In genomic region chr7:130937016-130937415, GRCh38 we compare ENCODE assay signal across 15 cellular contexts.
DNase-seq lines count a peak whose midpoint lies in the region; ATAC-seq and TF ChIP-seq lines count a peak whose summit lies in the region.
"Had no signal": no experiment of that assay in that cellular context is flagged by ENCODE, and none has a peak within 500 bp of the region (broad histone marks: within the 10 kb centered on the region; RNA-seq: fewer than 3 reads in every experiment).

No MANE protein-coding gene starts in this region.

- in situ Hi-C loops in Panc1 (cut with HindIII; ENCODE audit: low pct_unique_long_range_greater_than_20kb, low sequenced_read_pairs), result no loop called here
- in situ Hi-C loops in GM13976 (cut with MboI; ENCODE audit: low sequenced_read_pairs, unreplicated experiment), result no loop called here

- no peaks in the 10 kb centered on the region for H3K27me3 Mint-ChIP-seq in activated T-cell treated with anti-CD3 and anti-CD28 coated beads, Interleukin-2, amount 50 U/mL, for 24 hours

- peaks cover 98% of the 10 kb centered on the region for H3K36me3 Mint-ChIP-seq in activated T-cell treated with anti-CD3 and anti-CD28 coated beads, Interleukin-2, amount 50 U/mL, for 24 hours (ENCODE audit: low read depth)
- H3K36me3 Mint-ChIP-seq in stimulated activated effector memory CD8-positive, alpha-beta T cell treated with anti-CD3 and anti-CD28 coated beads, Interleukin-12 subunit alpha, Interleukin-12 subunit beta, amount 100 ng/mL, for 72 hours, result no peaks in the 10 kb centered on the region

- intact Hi-C loops in Panc1 (cut with micrococcal nuclease; ENCODE audit: unreplicated experiment) (no loop called here), breast epithelium (cut with DNase I; ENCODE audit: low total_unique reads) (loop anchor here (5.0 kb wide), 1 partner anchor 535 kb away; no protein-coding TSS in a partner anchor)

- H3K27ac ChIP-seq in Panc1 (ENCODE audit: low read length), result peak overlapping the region; percentile 99
- peak overlapping the region; percentile 33 to 34 for H3K27ac ChIP-seq in breast epithelium
- H3K27ac ChIP-seq: KMS-11 had no signal

- H3K27ac Mint-ChIP-seq in activated T-cell treated with anti-CD3 and anti-CD28 coated beads, Interleukin-2, amount 50 U/mL, for 24 hours, result peak overlapping the region; percentile 89
- H3K27ac Mint-ChIP-seq in stimulated activated effector memory CD8-positive, alpha-beta T cell treated with anti-CD3 and anti-CD28 coated beads, Interleukin-12 subunit alpha, Interleukin-12 subunit beta, amount 100 ng/mL, for 72 hours, result no peak overlapping the region

- no peaks in the 10 kb centered on the region for H3K9me3 Mint-ChIP-seq in activated T-cell treated with anti-CD3 and anti-CD28 coated beads, Interleukin-2, amount 50 U/mL, for 24 hours
- H3K9me3 Mint-ChIP-seq in stimulated activated effector memory CD8-positive, alpha-beta T cell treated with anti-CD3 and anti-CD28 coated beads, Interleukin-12 subunit alpha, Interleukin-12 subunit beta, amount 100 ng/mL, for 72 hours, result no peaks in the 10 kb centered on the region
- H3K9me3 Mint-ChIP-seq: neural crest cell had no signal

- H3K4me1 ChIP-seq in Panc1 (ENCODE audit: control insufficient read depth, insufficient read depth, low read length) (peaks cover 61% of the 10 kb centered on the region), breast epithelium (peaks cover 0 to 6% of the 10 kb centered on the region in 2 donors)

- H3K36me3 ChIP-seq in Panc1 (ENCODE audit: control insufficient read depth, insufficient read depth, low read length) (no peaks in the 10 kb centered on the region), breast epithelium (no peaks in the 10 kb centered on the region)

- DNase-seq in activated T-cell treated with anti-CD3 and anti-CD28 coated beads, Interleukin-2, amount 50 U/mL, for 24 hours, result no peak
- DNase-seq in activated T-cell treated with anti-CD3 and anti-CD28 coated beads for 4 hours, result no peak
- DNase-seq in Panc1 (ENCODE audit: low read depth, low spot score), result no peak
- DNase-seq in breast epithelium (ENCODE audit: low spot score in 2 of 2), result no peak
- no peak for DNase-seq in stimulated activated effector memory CD8-positive, alpha-beta T cell treated with anti-CD3 and anti-CD28 coated beads, Interleukin-12 subunit alpha, Interleukin-12 subunit beta, amount 100 ng/mL, for 72 hours (ENCODE audit: low spot score in 2 of 2)
- no peak for DNase-seq in GM13976 (ENCODE audit: low spot score)
- DNase-seq in middle frontal gyrus (ENCODE audit: extremely low spot score, low spot score), result no peak
- DNase-seq: COR-L47; NCI-H1092 treated with DMSO at 0.1 percent for 48 hours; NCI-H774; stimulated activated CD4-positive, alpha-beta T cell treated with anti-CD3 and anti-CD28 coated beads, Interleukin-12 subunit alpha, Interleukin-12 subunit beta, amount 100 ng/mL, for 4 hours; stomach had no signal

- no peaks in the 10 kb centered on the region for H3K27me3 ChIP-seq in Panc1 (ENCODE audit: control insufficient read depth, insufficient read depth, low read length)
- no peaks in the 10 kb centered on the region for H3K27me3 ChIP-seq in breast epithelium
- H3K27me3 ChIP-seq: stomach had no signal

- peak overlapping the region; percentile 5 for H3K4me3 Mint-ChIP-seq in activated T-cell treated with anti-CD3 and anti-CD28 coated beads, Interleukin-2, amount 50 U/mL, for 24 hours
- peak overlapping the region; percentile 40 for H3K4me3 Mint-ChIP-seq in stimulated activated effector memory CD8-positive, alpha-beta T cell treated with anti-CD3 and anti-CD28 coated beads, Interleukin-12 subunit alpha, Interleukin-12 subunit beta, amount 100 ng/mL, for 72 hours
- H3K4me3 Mint-ChIP-seq: neural crest cell had no signal

- no peak for TF ChIP-seq CTCF in Panc1 (IDR thresholded peaks at IDR 0.05)
- TF ChIP-seq CTCF in breast epithelium (IDR thresholded peaks at IDR 0.05), result no peak
- no peak for TF ChIP-seq CTCF in GM13976 (IDR thresholded peaks at IDR 0.05; ENCODE audit: borderline replicate concordance, control extremely low read depth, extremely low read depth, insufficient read depth, missing control alignments)

- H3K4me1 Mint-ChIP-seq in activated T-cell treated with anti-CD3 and anti-CD28 coated beads, Interleukin-2, amount 50 U/mL, for 24 hours (ENCODE audit: low read depth), result peaks cover 89% of the 10 kb centered on the region
- peaks cover 97% of the 10 kb centered on the region for H3K4me1 Mint-ChIP-seq in stimulated activated effector memory CD8-positive, alpha-beta T cell treated with anti-CD3 and anti-CD28 coated beads, Interleukin-12 subunit alpha, Interleukin-12 subunit beta, amount 100 ng/mL, for 72 hours

- H3K9me3 ChIP-seq in Panc1 (ENCODE audit: control insufficient read depth, insufficient read depth, low read depth, low read length) (no peaks in the 10 kb centered on the region), breast epithelium (no peaks in the 10 kb centered on the region)
- H3K9me3 ChIP-seq: stomach had no signal

- POLR2A ChIA-PET in Panc1 (lab: Charles Lee), result interaction anchor here (1.2 kb wide), 1 partner anchor 8 kb away, joined by 5 read pairs; no protein-coding TSS in a partner anchor

- no peak for TF ChIP-seq POLR2A in breast epithelium (IDR thresholded peaks at IDR 0.05)

- CTCF ChIA-PET in Panc1 (lab: Charles Lee), result interaction anchor here (1.4 kb wide), 1 partner anchor 40 kb away, joined by 4 read pairs; no protein-coding TSS in a partner anchor

- BruUV-seq in Panc1 (replicated peaks; lab: Mats Ljungman, UMichigan), result no TSS peak

- H3K4me3 ChIP-seq in Panc1 (ENCODE audit: low read depth in 2 of 2, low read length in 2 of 2), result no peak overlapping the region
- H3K4me3 ChIP-seq in breast epithelium, result no peak overlapping the region
- H3K4me3 ChIP-seq: stomach had no signal

- ATAC-seq in Panc1 (no peak), HG02938 (IDR thresholded peaks at IDR 0.05; ENCODE audit: unreplicated experiment) (no peak)
- ATAC-seq in stimulated activated effector memory CD8-positive, alpha-beta T cell treated with anti-CD3 and anti-CD28 coated beads, Interleukin-12 subunit alpha, Interleukin-12 subunit beta, amount 100 ng/mL, for 72 hours, result no peak
